Comparison of ENCODE assay signal across 7 cellular contexts in the genomic region with DNA sequence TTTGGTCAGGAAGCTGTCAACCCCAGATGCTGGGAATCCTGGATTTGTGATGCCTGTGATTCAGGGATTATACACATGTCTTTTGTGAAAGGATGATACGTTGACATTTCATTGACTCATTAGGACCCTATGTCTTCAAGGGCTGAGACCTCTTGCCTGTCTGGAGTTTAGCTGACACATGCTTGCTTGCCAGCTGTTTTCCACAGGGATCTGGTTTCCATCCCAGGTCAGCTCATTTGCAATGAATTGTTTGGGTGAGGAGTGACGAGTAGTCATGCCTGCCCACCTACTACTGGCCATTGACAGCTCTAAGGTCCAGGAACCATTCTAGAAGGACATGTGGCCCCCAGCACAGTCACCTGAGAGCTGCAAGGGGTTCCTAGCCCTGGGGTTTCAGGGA.
"Had no signal": no experiment of that assay in that cellular context is flagged by ENCODE, and none has a peak within 500 bp of the region (broad histone marks: within the 10 kb centered on the region; RNA-seq: fewer than 3 reads in every experiment).

No MANE protein-coding gene starts in this region.

- H3K4me1 ChIP-seq: HAP-1 had no signal

- H3K9me3 ChIP-seq: HAP-1 had no signal

- H3K27ac ChIP-seq: GM23248, HL-60 had no signal

- H3K4me3 ChIP-seq: GM23248, HAP-1 had no signal

- DNase-seq: GM23248, GOT3, H7, HFFc6, IMR-90 had no signal

- H3K27ac Mint-ChIP-seq: HFFc6 had no signal

- H3K36me3 ChIP-seq: HAP-1 had no signal

- H3K4me3 Mint-ChIP-seq: HFFc6 had no signal
